In the genomic region with DNA sequence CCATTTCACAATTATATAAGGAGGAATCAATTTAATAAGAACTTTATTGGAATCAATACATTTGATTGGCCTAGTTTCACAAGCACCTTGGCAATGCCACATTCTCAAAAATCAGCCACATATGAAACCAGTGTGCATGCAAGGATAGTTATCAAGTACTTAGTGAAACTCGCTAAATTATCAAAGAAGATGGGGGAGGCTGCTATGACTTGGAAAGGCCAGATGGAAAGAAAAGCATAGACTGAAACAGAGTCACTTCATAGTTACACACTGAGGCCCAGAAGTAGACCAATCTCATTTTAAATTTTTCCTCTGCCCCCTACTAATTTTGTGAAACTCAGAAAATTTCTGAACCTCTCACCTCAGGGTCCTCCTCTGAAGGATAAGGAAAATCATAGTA, we compare ENCODE assay signal across 32 cellular contexts. TPM values are rescaled to one million over a fixed set of nuclear protein-coding genes. Genes with fewer than 3 reads are reported as not detected.
"Had no signal": no experiment of that assay in that cellular context is flagged by ENCODE, and none has a peak within 500 bp of the region (broad histone marks: within the 10 kb centered on the region; RNA-seq: fewer than 3 reads in every experiment).

No MANE protein-coding gene starts in this region.

- H3K27ac ChIP-seq: brain microvascular endothelial cell, gastroesophageal sphincter, hepatocyte, left ventricle myocardium inferior, ovary, right lobe of liver, suprapubic skin, tibial artery had no signal

- H2AFZ ChIP-seq: hepatocyte had no signal

- H3K4me3 ChIP-seq: gastroesophageal sphincter, hepatocyte, left ventricle myocardium inferior, lung, ovary, right lobe of liver, suprapubic skin, tibial artery had no signal

- H3K27me3 Mint-ChIP-seq: activated naive CD8-positive, alpha-beta T cell treated with anti-CD3 and anti-CD28 coated beads, Interleukin-2, amount 10 ng/mL, durations not matched to agents 7 days and 5 days had no signal

- H3K79me2 ChIP-seq: hepatocyte had no signal

- H3K27me3 ChIP-seq: brain microvascular endothelial cell, gastroesophageal sphincter, hepatocyte, ovary, right lobe of liver, suprapubic skin, tibial artery had no signal

- H3K36me3 Mint-ChIP-seq: activated naive CD8-positive, alpha-beta T cell treated with anti-CD3 and anti-CD28 coated beads, Interleukin-2, amount 10 ng/mL, durations not matched to agents 7 days and 5 days had no signal

- H3K4me3 Mint-ChIP-seq: activated naive CD4-positive, alpha-beta T cell treated with anti-CD3 and anti-CD28 coated beads for 36 hours; activated naive CD8-positive, alpha-beta T cell treated with anti-CD3 and anti-CD28 coated beads, Interleukin-2, amount 10 ng/mL, durations not matched to agents 7 days and 5 days; activated T-cell treated with anti-CD3 and anti-CD28 coated beads, Interleukin-2, amount 50 U/mL, for 4 hours; nephron progenitor cell had no signal

- DNase-seq: activated CD4-positive, alpha-beta T cell treated with anti-CD3 and anti-CD28 coated beads, Interleukin-2, amount 50 U/mL, for 1 hour; activated CD4-positive, CD25-positive, alpha-beta regulatory T cell treated with anti-CD3 and anti-CD28 coated beads, Interleukin-2, amount 50 U/mL, for 72 hours; activated CD8-positive, alpha-beta memory T cell treated with anti-CD3 and anti-CD28 coated beads, Interleukin-2, amount 50 U/mL, for 4 hours; activated effector memory CD4-positive, alpha-beta T cell treated with anti-CD3 and anti-CD28 coated beads, Interleukin-2, amount 50 U/mL, for 16 hours; activated naive CD4-positive, alpha-beta T cell treated with anti-CD3 and anti-CD28 coated beads for 36 hours; activated naive CD8-positive, alpha-beta T cell treated with anti-CD3 and anti-CD28 coated beads, Interleukin-2, amount 10 ng/mL, durations not matched to agents 7 days and 5 days; activated T-cell treated with anti-CD3 and anti-CD28 coated beads, Interleukin-2, amount 50 U/mL, for 4 hours; amniotic stem cell; brain microvascular endothelial cell; islet precursor cell; left ventricle myocardium inferior; mesendoderm; nephron progenitor cell; ovary; right lobe of liver; stimulated activated CD4-positive, alpha-beta T cell treated with anti-CD3 and anti-CD28 coated beads, Interleukin-2, amount 100 ng/mL, for 48 hours; tibial artery had no signal

- H3K4me2 ChIP-seq: hepatocyte had no signal

- H3K27ac Mint-ChIP-seq: activated naive CD4-positive, alpha-beta T cell treated with anti-CD3 and anti-CD28 coated beads for 36 hours; activated naive CD8-positive, alpha-beta T cell treated with anti-CD3 and anti-CD28 coated beads, Interleukin-2, amount 10 ng/mL, durations not matched to agents 7 days and 5 days; nephron progenitor cell; progenitor cell of endocrine pancreas had no signal

- H3K9me3 Mint-ChIP-seq: activated naive CD4-positive, alpha-beta T cell treated with anti-CD3 and anti-CD28 coated beads for 36 hours; activated naive CD8-positive, alpha-beta T cell treated with anti-CD3 and anti-CD28 coated beads, Interleukin-2, amount 10 ng/mL, durations not matched to agents 7 days and 5 days; activated T-cell treated with anti-CD3 and anti-CD28 coated beads, Interleukin-2, amount 50 U/mL, for 4 hours; nephron progenitor cell had no signal

- H3K4me1 ChIP-seq: gastroesophageal sphincter, left ventricle myocardium inferior, right lobe of liver, tibial artery had no signal

- H3K9me3 ChIP-seq: gastroesophageal sphincter, left ventricle myocardium inferior, ovary, right lobe of liver, suprapubic skin, tibial artery had no signal

- H3K36me3 ChIP-seq: brain microvascular endothelial cell, gastroesophageal sphincter, left ventricle myocardium inferior, ovary, right lobe of liver, suprapubic skin, tibial artery had no signal

- ATAC-seq: gastroesophageal sphincter, right lobe of liver, SK-N-SH treated with all-trans-retinoic acid at 6 μM for 48 hours had no signal

RNA-seq across cellular contexts. Expression of gene IL22, which starts 28.3 kb away (rescaled TPM):
- total RNA-seq: activated naive CD8-positive, alpha-beta T cell treated with anti-CD3 and anti-CD28 coated beads, Interleukin-2, amount 10 ng/mL, durations not matched to agents 7 days and 5 days; astrocyte; cardiac septum; endothelial cell of umbilical vein; fibroblast of lung; fibroblast of villous mesenchyme; gastroesophageal sphincter; hepatocyte; left ventricle myocardium inferior; lung; mononuclear cell; ovary; progenitor cell of endocrine pancreas; renal cortical epithelial cell; right lobe of liver; skeletal muscle tissue; suprapubic skin; ureter had no signal
- polyA plus RNA-seq: endothelial cell of umbilical vein, fibroblast of lung, hepatocyte, ovary had no signal

RNA-seq across cellular contexts. Expression of gene IL26, which starts 56.1 kb away (rescaled TPM):
- total RNA-seq: activated naive CD8-positive, alpha-beta T cell treated with anti-CD3 and anti-CD28 coated beads, Interleukin-2, amount 10 ng/mL, durations not matched to agents 7 days and 5 days; astrocyte; cardiac septum; endothelial cell of umbilical vein; fibroblast of lung; fibroblast of villous mesenchyme; gastroesophageal sphincter; hepatocyte; left ventricle myocardium inferior; lung; ovary; progenitor cell of endocrine pancreas; renal cortical epithelial cell; right lobe of liver; skeletal muscle tissue; suprapubic skin; ureter had no signal
- polyA plus RNA-seq: endothelial cell of umbilical vein, fibroblast of lung, hepatocyte, lung, ovary had no signal
